In genomic region chr18:72543362-72544055, GRCh38 we compare ENCODE assay signal across 10 cellular contexts. TPM values are rescaled to one million over a fixed set of nuclear protein-coding genes. Genes with fewer than 3 reads are reported as not detected.
DNase-seq lines count a peak whose midpoint lies in the region; ATAC-seq and TF ChIP-seq lines count a peak whose summit lies in the region.
"Had no signal": no experiment of that assay in that cellular context is flagged by ENCODE, and none has a peak within 500 bp of the region (broad histone marks: within the 10 kb centered on the region; RNA-seq: fewer than 3 reads in every experiment).

No MANE protein-coding gene starts in this region.

- H3K4me1 Mint-ChIP-seq in WTC11 (0 out of 2 replicates have a peak, but pooled peaks cover 9% of the 10 kb centered on the region), type B pancreatic cell (ENCODE audit: unreplicated experiment) (peaks cover 7% of the 10 kb centered on the region)

- H3K4me3 Mint-ChIP-seq in WTC11 (peak overlapping the region; percentile 67), type B pancreatic cell (peak overlapping the region; percentile 92)
- H3K4me3 Mint-ChIP-seq: CD4-positive, alpha-beta T cell had no signal

- peak in 1 of 2 donors; percentile 42 for DNase-seq in cardiac muscle cell (ENCODE audit: low read depth in 1 of 2, low spot score in 1 of 2)
- DNase-seq in left ventricle myocardium superior, result no peak
- peak; percentile 14 for DNase-seq in WTC11 (ENCODE audit: low spot score)
- DNase-seq in type B pancreatic cell (ENCODE audit: extremely low spot score, unreplicated experiment), result no peak
- no peak for DNase-seq in SW 1271 (lab: John Stamatoyannopoulos, UW)
- DNase-seq in COR-L47 (lab: John Stamatoyannopoulos, UW), result no peak
- DNase-seq: activated T-cell treated with anti-CD3 and anti-CD28 coated beads, Interleukin-2, amount 50 U/mL, for 1 hour; CD4-positive, alpha-beta T cell had no signal

- peak overlapping the region; percentile 42 for H3K4me3 ChIP-seq in cardiac muscle cell
- peak overlapping the region; percentile 61; the same call in 1 of the 2 replicates for H3K4me3 ChIP-seq in iPS-20b (ENCODE audit: low read length)

- no peaks in the 10 kb centered on the region for H3K4me1 ChIP-seq in cardiac muscle cell (ENCODE audit: low read depth)
- H3K4me1 ChIP-seq in iPS-20b (ENCODE audit: insufficient read depth, low read length), result no peaks in the 10 kb centered on the region

- POLR2A ChIA-PET in WTC11 (lab: Charles Lee), result interaction anchor here (0.7 kb wide), 1 partner anchor 36 kb away, joined by 5 read pairs; no protein-coding TSS in a partner anchor

- H3K27ac ChIP-seq in cardiac muscle cell (no peak overlapping the region), iPS-20b (ENCODE audit: low read length) (no peak overlapping the region)

- peaks cover 49% of the 10 kb centered on the region for H3K27me3 ChIP-seq in cardiac muscle cell
- peaks cover 95% of the 10 kb centered on the region for H3K27me3 ChIP-seq in iPS-20b (ENCODE audit: insufficient read depth, low read length)

- H3K27ac Mint-ChIP-seq in WTC11, result no peak overlapping the region
- H3K27ac Mint-ChIP-seq in type B pancreatic cell, result no peak overlapping the region
- H3K27ac Mint-ChIP-seq: CD4-positive, alpha-beta T cell had no signal

- no peak overlapping the region for H3K9ac ChIP-seq in iPS-20b (ENCODE audit: low read depth, low read length)

- ATAC-seq in left ventricle myocardium superior (no peak), WTC11 (peak; percentile 20), GM21447 (IDR thresholded peaks at IDR 0.05; ENCODE audit: unreplicated experiment) (no peak)

- H3K9me3 ChIP-seq in cardiac muscle cell (ENCODE audit: low read depth) (no peaks in the 10 kb centered on the region), iPS-20b (ENCODE audit: insufficient read depth, low read depth, low read length) (no peaks in the 10 kb centered on the region)

- H3K36me3 Mint-ChIP-seq in WTC11 (peaks cover 10% of the 10 kb centered on the region), type B pancreatic cell (no peaks in the 10 kb centered on the region)

- CTCF ChIA-PET in WTC11 (lab: Charles Lee), result interaction anchor here (0.7 to 1.8 kb wide), 3 partner anchors 224 to 965 kb away, joined by 3 to 8 read pairs (median 3); no protein-coding TSS in a partner anchor

- intact Hi-C loops in left ventricle myocardium superior (cut with micrococcal nuclease), result no loop called here

- H3K9me3 Mint-ChIP-seq in WTC11, result peaks cover 34% of the 10 kb centered on the region
- H3K9me3 Mint-ChIP-seq in type B pancreatic cell, result no peaks in the 10 kb centered on the region
- H3K9me3 Mint-ChIP-seq: CD4-positive, alpha-beta T cell had no signal

- H3K27me3 Mint-ChIP-seq in WTC11 (ENCODE audit: low read depth) (peaks cover 82% of the 10 kb centered on the region), type B pancreatic cell (peaks cover 89% of the 10 kb centered on the region)

- H3K36me3 ChIP-seq in cardiac muscle cell, result no peaks in the 10 kb centered on the region
- no peaks in the 10 kb centered on the region for H3K36me3 ChIP-seq in iPS-20b (ENCODE audit: insufficient read depth, low read depth, low read length)

- no peak for TF ChIP-seq CTCF in cardiac muscle cell (IDR thresholded peaks at IDR 0.05; ENCODE audit: low read depth, low read length)
- TF ChIP-seq CTCF in WTC11 (IDR thresholded peaks at IDR 0.05), result no peak
- no peak for TF ChIP-seq CTCF in type B pancreatic cell (conservative IDR thresholded peaks at IDR 0.05)

TF ChIP-seq in WTC11, 78 proteins besides CTCF, POLR2A, EP300 and RAD21:
- TF ChIP-seq TP53 (CRISPR knock-in tag; IDR thresholded peaks at IDR 0.05) (no peak), ZBTB21 (CRISPR knock-in tag; IDR thresholded peaks at IDR 0.05; ENCODE audit: borderline replicate concordance) (no peak), ZNF281 (CRISPR knock-in tag; IDR thresholded peaks at IDR 0.05) (no peak), ELF4 (CRISPR knock-in tag; IDR thresholded peaks at IDR 0.05; ENCODE audit: low read depth) (no peak), PRRX2 (CRISPR knock-in tag; IDR thresholded peaks at IDR 0.05) (no peak), GABPB1 (CRISPR knock-in tag; IDR thresholded peaks at IDR 0.05) (no peak), SP1 (CRISPR knock-in tag; conservative IDR thresholded peaks at IDR 0.05) (no peak), ETV6 (CRISPR knock-in tag; IDR thresholded peaks at IDR 0.05) (no peak), OVOL2 (CRISPR knock-in tag; IDR thresholded peaks at IDR 0.05; ENCODE audit: borderline replicate concordance) (no peak), NR2C2 (CRISPR knock-in tag; IDR thresholded peaks at IDR 0.05) (no peak), ZMAT4 (CRISPR knock-in tag; IDR thresholded peaks at IDR 0.05) (no peak), SMAD3 (CRISPR knock-in tag; IDR thresholded peaks at IDR 0.05; ENCODE audit: borderline replicate concordance) (no peak), ZNF121 (CRISPR knock-in tag; IDR thresholded peaks at IDR 0.05) (no peak), ESRRA (CRISPR knock-in tag; IDR thresholded peaks at IDR 0.05; ENCODE audit: borderline replicate concordance) (no peak)
- TF ChIP-seq, protein P1, sequence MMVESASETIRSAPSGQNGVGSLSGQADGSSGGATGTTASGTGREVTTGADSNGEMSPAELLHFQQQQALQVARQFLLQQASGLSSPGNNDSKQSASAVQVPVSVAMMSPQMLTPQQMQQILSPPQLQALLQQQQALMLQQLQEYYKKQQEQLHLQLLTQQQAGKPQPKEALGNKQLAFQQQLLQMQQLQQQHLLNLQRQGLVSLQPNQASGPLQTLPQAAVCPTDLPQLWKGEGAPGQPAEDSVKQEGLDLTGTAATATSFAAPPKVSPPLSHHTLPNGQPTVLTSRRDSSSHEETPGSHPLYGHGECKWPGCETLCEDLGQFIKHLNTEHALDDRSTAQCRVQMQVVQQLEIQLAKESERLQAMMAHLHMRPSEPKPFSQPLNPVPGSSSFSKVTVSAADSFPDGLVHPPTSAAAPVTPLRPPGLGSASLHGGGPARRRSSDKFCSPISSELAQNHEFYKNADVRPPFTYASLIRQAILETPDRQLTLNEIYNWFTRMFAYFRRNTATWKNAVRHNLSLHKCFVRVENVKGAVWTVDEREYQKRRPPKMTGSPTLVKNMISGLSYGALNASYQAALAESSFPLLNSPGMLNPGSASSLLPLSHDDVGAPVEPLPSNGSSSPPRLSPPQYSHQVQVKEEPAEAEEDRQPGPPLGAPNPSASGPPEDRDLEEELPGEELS (CRISPR knock-in tag; IDR thresholded peaks at IDR 0.05), result no peak
- TF ChIP-seq, protein P2, sequence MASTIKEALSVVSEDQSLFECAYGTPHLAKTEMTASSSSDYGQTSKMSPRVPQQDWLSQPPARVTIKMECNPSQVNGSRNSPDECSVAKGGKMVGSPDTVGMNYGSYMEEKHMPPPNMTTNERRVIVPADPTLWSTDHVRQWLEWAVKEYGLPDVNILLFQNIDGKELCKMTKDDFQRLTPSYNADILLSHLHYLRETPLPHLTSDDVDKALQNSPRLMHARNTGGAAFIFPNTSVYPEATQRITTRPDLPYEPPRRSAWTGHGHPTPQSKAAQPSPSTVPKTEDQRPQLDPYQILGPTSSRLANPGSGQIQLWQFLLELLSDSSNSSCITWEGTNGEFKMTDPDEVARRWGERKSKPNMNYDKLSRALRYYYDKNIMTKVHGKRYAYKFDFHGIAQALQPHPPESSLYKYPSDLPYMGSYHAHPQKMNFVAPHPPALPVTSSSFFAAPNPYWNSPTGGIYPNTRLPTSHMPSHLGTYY (CRISPR knock-in tag; IDR thresholded peaks at IDR 0.05), result no peak
- TF ChIP-seq, protein P3, sequence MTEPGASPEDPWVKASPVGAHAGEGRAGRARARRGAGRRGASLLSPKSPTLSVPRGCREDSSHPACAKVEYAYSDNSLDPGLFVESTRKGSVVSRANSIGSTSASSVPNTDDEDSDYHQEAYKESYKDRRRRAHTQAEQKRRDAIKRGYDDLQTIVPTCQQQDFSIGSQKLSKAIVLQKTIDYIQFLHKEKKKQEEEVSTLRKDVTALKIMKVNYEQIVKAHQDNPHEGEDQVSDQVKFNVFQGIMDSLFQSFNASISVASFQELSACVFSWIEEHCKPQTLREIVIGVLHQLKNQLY (CRISPR knock-in tag; IDR thresholded peaks at IDR 0.05), result no peak

RNA-seq across cellular contexts. Expression of gene CBLN2, which starts 0.6 kb away (rescaled TPM):
- 0.15 and 2.0 TPM in 2 replicates for total RNA-seq in cardiac muscle cell
- polyA plus RNA-seq in cardiac muscle cell, result 1.0 and 1.9 TPM in 2 replicates
- total RNA-seq in left ventricle myocardium superior, result not detected
- total RNA-seq in WTC11 (2021), result not detected in 3 replicates
- total RNA-seq in type B pancreatic cell (ENCODE audit: low replicate concordance), result 4.7 and 6.2 TPM in 2 replicates
- total RNA-seq: CD4-positive, alpha-beta T cell had no signal
